7 cellular contexts compared by ENCODE assay signal in genomic region chr1:204074274-204075115, GRCh38. TPM values are rescaled to one million over a fixed set of nuclear protein-coding genes. Genes with fewer than 3 reads are reported as not detected.
DNase-seq lines count a peak whose midpoint lies in the region; ATAC-seq, FAIRE-seq and TF ChIP-seq lines count a peak whose summit lies in the region.

No MANE protein-coding gene starts in this region.

- DNase-seq in ELF-1 (ENCODE audit: low read depth, low spot score): peak; percentile 80
- DNase-seq in NCI-H1694 treated with DMSO at 0.1 percent for 48 hours (lab: John Stamatoyannopoulos, UW): peak; percentile 25
- no peak for DNase-seq in GM12878 (ENCODE audit: low read depth, low spot score)
- DNase-seq in hypothalamus (lab: John Stamatoyannopoulos, UW): peak in 35 of 51 donors; percentile 19 to 78 (median 55)
- DNase-seq in prostate gland (ENCODE audit: low spot score): no peak
- DNase-seq in cerebellum (ENCODE audit: low spot score): no peak
- no peak for DNase-seq in GM19240 (ENCODE audit: insufficient read length, low spot score)

- H3K4me3 ChIP-seq in GM12878 (no peak overlapping the region), prostate gland (peak overlapping the region; percentile 86 to 96)

- ATAC-seq in GM12878: no peak

- POLR2A ChIA-PET in GM12878 (lab: Charles Lee): no interaction called here

- in situ Hi-C loops in GM12878 (cut with MboI): no loop called here

- H3K27ac ChIP-seq in GM12878 (ENCODE audit: control insufficient read depth, insufficient read depth) (no peak overlapping the region), prostate gland (peak overlapping the region; percentile 98)

- no peak for TF ChIP-seq EP300 in GM12878 (IDR thresholded peaks at IDR 0.05; ENCODE audit: borderline replicate concordance in 1 of 2, control insufficient read depth in 1 of 2, low read depth in 2 of 2, low read length in 2 of 2)

- TF ChIP-seq CTCF in GM12878 (IDR thresholded peaks at IDR 0.05 in 2 of 3, conservative IDR thresholded peaks at IDR 0.05 in 1 of 3; ENCODE audit: control insufficient read depth in 2 of 3, extremely low read depth in 1 of 3, insufficient read depth in 1 of 3, low read depth in 3 of 3, low read length in 3 of 3): no peak
- TF ChIP-seq CTCF in prostate gland (IDR thresholded peaks at IDR 0.05): peak in 2 of 4 experiments; percentile 10 to 18

- H3K4me2 ChIP-seq in GM12878 (ENCODE audit: control insufficient read depth, insufficient read depth): no peak overlapping the region

- no peak for TF ChIP-seq POLR2A in GM12878 (IDR thresholded peaks at IDR 0.05; ENCODE audit: low read depth, low read length)
- peak; percentile 17 for TF ChIP-seq POLR2A in prostate gland (IDR thresholded peaks at IDR 0.05)

- no peaks in the 10 kb centered on the region for H4K20me1 ChIP-seq in GM12878 (ENCODE audit: control insufficient read depth, insufficient read depth)

- no peak for TF ChIP-seq RAD21 in GM12878 (IDR thresholded peaks at IDR 0.05; ENCODE audit: insufficient read depth, low read depth, low read length)

- SMC1A ChIA-PET in GM12878 (lab: Charles Lee; ENCODE audit: uncharacterized antibody, unreplicated experiment): no interaction called here

- no TSS peak for BruUV-seq in GM12878 (replicated peaks; lab: Mats Ljungman, UMichigan)

- H3K4me1 ChIP-seq in GM12878 (ENCODE audit: control insufficient read depth, insufficient read depth, low read length): no peaks in the 10 kb centered on the region; the same call in 1 of the 2 replicates
- H3K4me1 ChIP-seq in prostate gland (replicated peaks): peaks cover 33% of the 10 kb centered on the region

- no peak overlapping the region for H3K9ac ChIP-seq in GM12878 (ENCODE audit: control insufficient read depth, insufficient read depth, low read length)

- no peaks in the 10 kb centered on the region for H3K79me2 ChIP-seq in GM12878 (ENCODE audit: control insufficient read depth, insufficient read depth, low read length)

- H3K36me3 ChIP-seq in GM12878 (ENCODE audit: control insufficient read depth in 2 of 2, insufficient read depth in 2 of 2, low read length in 1 of 2) (no peaks in the 10 kb centered on the region), prostate gland (no peaks in the 10 kb centered on the region)

- intact Hi-C loops in GM12878 (cut with micrococcal nuclease; ENCODE audit: unreplicated experiment) (no loop called here), prostate gland (cut with DNase I) (loop anchor here (2.0 to 5.0 kb wide), 2 partner anchors 14 to 202 kb away; no protein-coding TSS in a partner anchor)

- H3K27me3 ChIP-seq in GM12878 (replicated peaks in 1 of 2; ENCODE audit: control insufficient read depth in 2 of 2, insufficient read depth in 2 of 2, low read length in 1 of 2) (peaks cover 16 to 19% of the 10 kb centered on the region in 2 experiments), prostate gland (replicated peaks; ENCODE audit: insufficient read depth) (no peaks in the 10 kb centered on the region)

- RAD21 ChIA-PET in GM12878 (lab: Charles Lee; ENCODE audit: unreplicated experiment): interaction anchor here (1.1 kb wide), 1 partner anchor 13 kb away, joined by 3 read pairs; no protein-coding TSS in a partner anchor

- 26% methylated on average over 56 of the region's 64 CpGs for WGBS in GM12878 (ENCODE audit: insufficient coverage, insufficient replicate concordance, low lambda C conversion rate, missing lambda C conversion rate)
- under 1% methylated on average over 52 of the region's 64 CpGs for WGBS in prostate gland

- no peak for FAIRE-seq in GM12878 (lab: Jason Lieb, UNC)

- H3K9me3 ChIP-seq in GM12878 (replicated peaks; ENCODE audit: control insufficient read depth, insufficient read depth, low read length): no peaks in the 10 kb centered on the region
- no peaks in the 10 kb centered on the region for H3K9me3 ChIP-seq in prostate gland

- CTCF ChIA-PET in GM12878 (lab: Yijun Ruan, JAX): interaction anchor here (0.6 kb wide), 1 partner anchor 124 kb away, joined by 3 read pairs; no protein-coding TSS in a partner anchor

- H2AFZ ChIP-seq in GM12878 (ENCODE audit: control insufficient read depth, low read depth, low read length): no peak overlapping the region

TF ChIP-seq in GM12878, 131 proteins besides CTCF, POLR2A, EP300 and RAD21:
- TF ChIP-seq SUZ12 (IDR thresholded peaks at IDR 0.05; ENCODE audit: unreplicated experiment): peak; percentile 44
- TF ChIP-seq KDM1A (IDR thresholded peaks at IDR 0.05; ENCODE audit: borderline replicate concordance): no peak

RNA-seq across cellular contexts. Expression of gene SOX13, which starts 1.6 kb away (rescaled TPM):
- total RNA-seq in GM12878 (2013; cell fraction: nucleolus; rRNA removed): 0.13 and 0.17 TPM in 2 replicates
- total RNA-seq in GM12878 (2014; rRNA removed): not detected in 2 replicates
- total RNA-seq in GM12878 (2014; rRNA removed; fragmentation: Illumina TruSeq; extraction: Trizol): not detected in 2 replicates
- 0.27 and 0.31 TPM in 2 replicates for total RNA-seq in GM12878 (2021)
- polyA plus RNA-seq in GM12878 (2011; ENCODE audit: low read depth): not detected
- 0.10 and 0.11 TPM in 2 replicates for polyA plus RNA-seq in GM12878 (2011; rRNA removed)
- 0.05 and 0.07 TPM in 2 replicates for polyA plus RNA-seq in GM12878 (2011; cell fraction: cytosol; rRNA removed)
- 0.15 and 0.54 TPM in 2 replicates for polyA plus RNA-seq in GM12878 (2011; cell fraction: nucleus; rRNA removed)
- polyA plus RNA-seq in GM12878 (2012): 0.08 and 0.13 TPM in 2 replicates
- not detected in 2 replicates for polyA plus RNA-seq in GM12878 (2014; fragmentation: Illumina TruSeq; extraction: Trizol)
- not detected for polyA plus RNA-seq in GM12878 (2014; fragmentation: Nextera tagmentation; extraction: Ambion mirVana)
- polyA plus RNA-seq in GM12878 (2014; rRNA removed): not detected in 2 replicates
- polyA plus RNA-seq in GM12878 (2016; fragmentation: Nextera tagmentation; extraction: Ambion mirVana): under 1 TPM in 1 of 2 experiments, not detected in 1; 0.04 TPM
- polyA minus RNA-seq in GM12878 (2011; rRNA and poly(A)+ RNA removed): 0.10 and 0.15 TPM in 2 replicates
- polyA minus RNA-seq in GM12878 (2011; cell fraction: cytosol; rRNA and poly(A)+ RNA removed): 0.83 and 0.94 TPM in 2 replicates
- polyA minus RNA-seq in GM12878 (2011; cell fraction: nucleus; rRNA and poly(A)+ RNA removed): 0.24 TPM in 1 of 2 replicates, not detected in the other
- total RNA-seq in prostate gland: 10 to 100 TPM; 91.9 to 95.9 TPM
- total RNA-seq in cerebellum: 6.6 TPM

Comparison
In these comparisons a context has a peak if more than half of its experiments do, and no peak if none do; other contexts are left out.
1. DNase-seq: peak in ELF-1 (single experiment), NCI-H1694 treated with DMSO at 0.1 percent for 48 hours (single experiment) and hypothalamus (35 of 51); none in GM12878 (single experiment), prostate gland (single experiment), cerebellum (single experiment) and GM19240 (single experiment).
2. RNA of gene SOX13, which starts 1.6 kb away (total RNA-seq): 91.9 to 95.9 TPM in prostate gland; 6.6 TPM in cerebellum (single experiment) and 0.13 to 0.31 TPM in GM12878; every median in the first group is over 10 times any median in the second.